1 cellular context compared by ENCODE assay signal in genomic region chr1:208235983-208236761, GRCh38.
TF ChIP-seq lines count a peak whose summit lies in the region.

No MANE protein-coding gene starts in this region.

TF ChIP-seq in HepG2, 621 proteins besides CTCF, POLR2A, EP300 and RAD21 (continued from another document and continues in another):
- TF ChIP-seq, protein P1, sequence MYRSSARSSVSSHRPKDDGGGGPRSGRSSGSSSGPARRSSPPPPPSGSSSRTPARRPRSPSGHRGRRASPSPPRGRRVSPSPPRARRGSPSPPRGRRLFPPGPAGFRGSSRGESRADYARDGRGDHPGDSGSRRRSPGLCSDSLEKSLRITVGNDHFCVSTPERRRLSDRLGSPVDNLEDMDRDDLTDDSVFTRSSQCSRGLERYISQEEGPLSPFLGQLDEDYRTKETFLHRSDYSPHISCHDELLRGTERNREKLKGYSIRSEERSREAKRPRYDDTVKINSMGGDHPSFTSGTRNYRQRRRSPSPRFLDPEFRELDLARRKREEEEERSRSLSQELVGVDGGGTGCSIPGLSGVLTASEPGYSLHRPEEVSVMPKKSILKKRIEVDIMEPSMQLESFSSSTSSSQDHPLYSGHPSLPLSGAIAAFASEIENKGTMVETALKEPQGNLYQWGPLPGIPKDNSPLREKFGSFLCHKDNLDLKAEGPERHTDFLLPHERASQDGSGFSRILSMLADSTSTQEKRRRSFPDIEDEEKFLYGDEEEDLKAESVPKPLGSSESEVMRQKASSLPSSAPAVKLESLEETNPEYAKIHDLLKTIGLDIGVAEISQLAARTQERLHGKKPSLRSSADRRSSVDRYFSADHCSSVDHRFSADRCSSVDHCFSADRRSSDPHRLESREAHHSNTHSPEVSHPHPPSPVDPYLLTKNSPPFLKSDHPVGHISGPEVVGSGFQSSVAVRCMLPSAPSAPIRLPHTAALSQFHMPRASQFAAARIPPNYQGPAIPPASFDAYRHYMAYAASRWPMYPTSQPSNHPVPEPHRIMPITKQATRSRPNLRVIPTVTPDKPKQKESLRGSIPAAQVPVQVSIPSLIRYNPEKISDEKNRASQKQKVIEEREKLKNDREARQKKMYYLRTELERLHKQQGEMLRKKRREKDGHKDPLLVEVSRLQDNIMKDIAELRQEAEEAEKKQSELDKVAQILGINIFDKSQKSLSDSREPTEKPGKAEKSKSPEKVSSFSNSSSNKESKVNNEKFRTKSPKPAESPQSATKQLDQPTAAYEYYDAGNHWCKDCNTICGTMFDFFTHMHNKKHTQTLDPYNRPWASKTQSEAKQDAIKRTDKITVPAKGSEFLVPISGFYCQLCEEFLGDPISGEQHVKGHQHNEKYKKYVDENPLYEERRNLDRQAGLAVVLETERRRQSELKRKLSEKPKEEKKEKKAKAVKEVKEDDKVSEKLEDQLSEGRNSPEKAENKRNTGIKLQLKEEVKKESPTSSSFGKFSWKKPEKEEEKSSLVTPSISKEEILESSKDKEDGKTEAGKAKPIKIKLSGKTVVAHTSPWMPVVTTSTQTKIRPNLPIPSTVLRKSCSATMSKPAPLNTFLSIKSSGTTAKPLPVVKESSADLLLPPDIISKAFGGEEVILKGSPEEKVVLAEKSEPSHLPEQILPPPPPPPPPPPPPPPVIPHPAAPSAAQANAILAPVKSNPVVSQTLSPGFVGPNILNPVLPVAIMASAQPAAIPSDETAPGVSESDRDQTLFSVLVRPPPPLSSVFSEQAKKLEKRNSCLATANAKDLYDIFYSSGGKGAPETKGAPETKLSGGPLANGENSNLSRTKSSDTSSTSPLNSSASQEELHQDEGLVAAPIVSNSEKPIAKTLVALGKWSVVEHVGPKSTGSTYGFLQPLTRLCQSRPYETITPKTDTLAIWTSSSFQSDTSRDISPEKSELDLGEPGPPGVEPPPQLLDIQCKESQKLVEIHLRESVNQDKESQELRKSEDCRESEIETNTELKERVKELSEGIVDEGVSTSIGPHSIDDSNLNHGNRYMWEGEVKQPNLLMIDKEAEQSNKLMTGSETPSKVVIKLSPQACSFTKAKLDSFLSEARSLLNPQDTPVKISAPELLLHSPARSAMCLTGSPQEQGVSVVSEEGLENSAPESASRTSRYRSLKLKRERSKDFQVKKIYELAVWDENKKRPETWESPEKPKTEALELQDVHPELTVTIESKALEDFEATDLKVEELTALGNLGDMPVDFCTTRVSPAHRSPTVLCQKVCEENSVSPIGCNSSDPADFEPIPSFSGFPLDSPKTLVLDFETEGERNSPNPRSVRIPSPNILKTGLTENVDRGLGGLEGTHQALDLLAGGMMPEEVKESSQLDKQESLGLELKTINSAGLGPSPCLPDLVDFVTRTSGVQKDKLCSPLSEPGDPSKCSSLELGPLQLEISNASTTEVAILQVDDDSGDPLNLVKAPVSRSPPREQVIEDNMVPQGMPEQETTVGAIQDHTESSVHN (CRISPR knock-in tag; IDR thresholded peaks at IDR 0.05): no peak
- TF ChIP-seq ZBTB42 (CRISPR knock-in tag; IDR thresholded peaks at IDR 0.05): no peak
- peak; percentile 75 for TF ChIP-seq RARA (CRISPR knock-in tag; IDR thresholded peaks at IDR 0.05)
- TF ChIP-seq, protein P2, sequence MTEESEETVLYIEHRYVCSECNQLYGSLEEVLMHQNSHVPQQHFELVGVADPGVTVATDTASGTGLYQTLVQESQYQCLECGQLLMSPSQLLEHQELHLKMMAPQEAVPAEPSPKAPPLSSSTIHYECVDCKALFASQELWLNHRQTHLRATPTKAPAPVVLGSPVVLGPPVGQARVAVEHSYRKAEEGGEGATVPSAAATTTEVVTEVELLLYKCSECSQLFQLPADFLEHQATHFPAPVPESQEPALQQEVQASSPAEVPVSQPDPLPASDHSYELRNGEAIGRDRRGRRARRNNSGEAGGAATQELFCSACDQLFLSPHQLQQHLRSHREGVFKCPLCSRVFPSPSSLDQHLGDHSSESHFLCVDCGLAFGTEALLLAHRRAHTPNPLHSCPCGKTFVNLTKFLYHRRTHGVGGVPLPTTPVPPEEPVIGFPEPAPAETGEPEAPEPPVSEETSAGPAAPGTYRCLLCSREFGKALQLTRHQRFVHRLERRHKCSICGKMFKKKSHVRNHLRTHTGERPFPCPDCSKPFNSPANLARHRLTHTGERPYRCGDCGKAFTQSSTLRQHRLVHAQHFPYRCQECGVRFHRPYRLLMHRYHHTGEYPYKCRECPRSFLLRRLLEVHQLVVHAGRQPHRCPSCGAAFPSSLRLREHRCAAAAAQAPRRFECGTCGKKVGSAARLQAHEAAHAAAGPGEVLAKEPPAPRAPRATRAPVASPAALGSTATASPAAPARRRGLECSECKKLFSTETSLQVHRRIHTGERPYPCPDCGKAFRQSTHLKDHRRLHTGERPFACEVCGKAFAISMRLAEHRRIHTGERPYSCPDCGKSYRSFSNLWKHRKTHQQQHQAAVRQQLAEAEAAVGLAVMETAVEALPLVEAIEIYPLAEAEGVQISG (CRISPR knock-in tag; IDR thresholded peaks at IDR 0.05): no peak; the same call in 1 of the 2 replicates
- no peak for TF ChIP-seq TCF12 (IDR thresholded peaks at IDR 0.05)
- TF ChIP-seq TCF12 (CRISPR knock-in tag; IDR thresholded peaks at IDR 0.05): no peak
- TF ChIP-seq GMEB2 (CRISPR knock-in tag; IDR thresholded peaks at IDR 0.05; ENCODE audit: low read depth): no peak
- TF ChIP-seq PAF1 (CRISPR knock-in tag; IDR thresholded peaks at IDR 0.05): no peak
- TF ChIP-seq CREM (IDR thresholded peaks at IDR 0.05): peak; percentile 70
- TF ChIP-seq CREM (CRISPR knock-in tag; IDR thresholded peaks at IDR 0.05): no peak
- TF ChIP-seq ARNT (IDR thresholded peaks at IDR 0.05): no peak
- no peak for TF ChIP-seq DBP (CRISPR knock-in tag; IDR thresholded peaks at IDR 0.05; ENCODE audit: not compliant biosample characterization)
- TF ChIP-seq, protein P3, sequence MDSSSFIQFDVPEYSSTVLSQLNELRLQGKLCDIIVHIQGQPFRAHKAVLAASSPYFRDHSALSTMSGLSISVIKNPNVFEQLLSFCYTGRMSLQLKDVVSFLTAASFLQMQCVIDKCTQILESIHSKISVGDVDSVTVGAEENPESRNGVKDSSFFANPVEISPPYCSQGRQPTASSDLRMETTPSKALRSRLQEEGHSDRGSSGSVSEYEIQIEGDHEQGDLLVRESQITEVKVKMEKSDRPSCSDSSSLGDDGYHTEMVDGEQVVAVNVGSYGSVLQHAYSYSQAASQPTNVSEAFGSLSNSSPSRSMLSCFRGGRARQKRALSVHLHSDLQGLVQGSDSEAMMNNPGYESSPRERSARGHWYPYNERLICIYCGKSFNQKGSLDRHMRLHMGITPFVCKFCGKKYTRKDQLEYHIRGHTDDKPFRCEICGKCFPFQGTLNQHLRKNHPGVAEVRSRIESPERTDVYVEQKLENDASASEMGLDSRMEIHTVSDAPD (CRISPR knock-in tag; IDR thresholded peaks at IDR 0.05): no peak
- TF ChIP-seq ZNF788 (CRISPR knock-in tag; IDR thresholded peaks at IDR 0.05; ENCODE audit: borderline replicate concordance): no peak
- no peak for TF ChIP-seq ZNF496 (CRISPR knock-in tag; IDR thresholded peaks at IDR 0.05; ENCODE audit: insufficient replicate concordance)
- no peak for TF ChIP-seq E2F1 (CRISPR knock-in tag; IDR thresholded peaks at IDR 0.05)
- TF ChIP-seq, protein P4, sequence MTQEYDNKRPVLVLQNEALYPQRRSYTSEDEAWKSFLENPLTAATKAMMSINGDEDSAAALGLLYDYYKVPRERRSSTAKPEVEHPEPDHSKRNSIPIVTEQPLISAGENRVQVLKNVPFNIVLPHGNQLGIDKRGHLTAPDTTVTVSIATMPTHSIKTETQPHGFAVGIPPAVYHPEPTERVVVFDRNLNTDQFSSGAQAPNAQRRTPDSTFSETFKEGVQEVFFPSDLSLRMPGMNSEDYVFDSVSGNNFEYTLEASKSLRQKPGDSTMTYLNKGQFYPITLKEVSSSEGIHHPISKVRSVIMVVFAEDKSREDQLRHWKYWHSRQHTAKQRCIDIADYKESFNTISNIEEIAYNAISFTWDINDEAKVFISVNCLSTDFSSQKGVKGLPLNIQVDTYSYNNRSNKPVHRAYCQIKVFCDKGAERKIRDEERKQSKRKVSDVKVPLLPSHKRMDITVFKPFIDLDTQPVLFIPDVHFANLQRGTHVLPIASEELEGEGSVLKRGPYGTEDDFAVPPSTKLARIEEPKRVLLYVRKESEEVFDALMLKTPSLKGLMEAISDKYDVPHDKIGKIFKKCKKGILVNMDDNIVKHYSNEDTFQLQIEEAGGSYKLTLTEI (CRISPR knock-in tag; conservative IDR thresholded peaks at IDR 0.05): no peak
- TF ChIP-seq ZNF670 (CRISPR knock-in tag; IDR thresholded peaks at IDR 0.05; ENCODE audit: borderline replicate concordance): no peak
- no peak for TF ChIP-seq FOXO4 (CRISPR knock-in tag; conservative IDR thresholded peaks at IDR 0.05)
- no peak for TF ChIP-seq REST (IDR thresholded peaks at IDR 0.05; ENCODE audit: borderline replicate concordance in 1 of 2, low read depth in 1 of 2, low read length in 2 of 2)
- peak; percentile 62; the same call in 1 of the 2 replicates for TF ChIP-seq PPARG (CRISPR knock-in tag; conservative IDR thresholded peaks at IDR 0.05)
- TF ChIP-seq ZNF703 (CRISPR knock-in tag; IDR thresholded peaks at IDR 0.05; ENCODE audit: borderline replicate concordance): no peak; the same call in 1 of the 2 replicates
- TF ChIP-seq SP5 (CRISPR knock-in tag; IDR thresholded peaks at IDR 0.05; ENCODE audit: borderline replicate concordance, low read depth): peak; percentile 67; the same call in 1 of the 2 replicates
- peak; percentile 78 for TF ChIP-seq HNF4A (CRISPR knock-in tag; IDR thresholded peaks at IDR 0.05)
- TF ChIP-seq ZNF333 (CRISPR knock-in tag; IDR thresholded peaks at IDR 0.05; ENCODE audit: borderline replicate concordance): no peak
- TF ChIP-seq RFX3 (CRISPR knock-in tag; IDR thresholded peaks at IDR 0.05): no peak
- no peak for TF ChIP-seq MBNL3 (CRISPR knock-in tag; conservative IDR thresholded peaks at IDR 0.05)
- TF ChIP-seq ZNF766 (CRISPR knock-in tag; IDR thresholded peaks at IDR 0.05; ENCODE audit: borderline replicate concordance): no peak
